In the genomic region with DNA sequence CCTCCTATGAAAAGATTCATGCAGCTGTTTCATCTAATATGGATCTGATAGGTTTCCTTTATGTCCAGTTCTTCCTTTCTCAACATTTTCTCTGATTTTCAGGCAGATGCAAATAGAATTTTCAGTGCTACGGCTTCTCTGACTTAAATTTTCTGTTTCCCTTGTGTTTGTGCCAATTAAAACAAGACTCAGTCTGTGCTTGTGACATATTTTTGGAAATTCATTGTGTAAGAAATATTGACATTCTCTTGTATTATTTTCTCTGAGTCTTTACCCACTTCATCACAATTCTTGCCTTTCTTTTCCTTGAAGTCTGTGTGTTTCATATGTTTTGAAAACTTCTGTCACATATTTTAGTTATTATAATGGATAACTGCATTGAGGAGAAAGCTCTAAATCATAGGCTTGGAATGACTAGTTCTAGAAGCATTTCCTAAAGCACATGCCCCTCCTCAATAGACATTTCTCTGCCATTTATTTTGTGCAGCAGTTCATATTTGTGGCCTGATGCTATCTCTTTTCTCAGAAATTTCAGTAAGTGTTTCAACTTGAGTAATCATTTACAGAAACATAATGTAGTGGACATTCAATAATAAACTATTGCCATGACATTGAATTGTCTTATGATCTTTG, we compare ENCODE assay signal across 1 cellular context.
TF ChIP-seq lines count a peak whose summit lies in the region.

No MANE protein-coding gene starts in this region.

TF ChIP-seq in SK-N-SH, 30 proteins besides CTCF, POLR2A, EP300 and RAD21 (continued from another document):
- TF ChIP-seq, protein P1, sequence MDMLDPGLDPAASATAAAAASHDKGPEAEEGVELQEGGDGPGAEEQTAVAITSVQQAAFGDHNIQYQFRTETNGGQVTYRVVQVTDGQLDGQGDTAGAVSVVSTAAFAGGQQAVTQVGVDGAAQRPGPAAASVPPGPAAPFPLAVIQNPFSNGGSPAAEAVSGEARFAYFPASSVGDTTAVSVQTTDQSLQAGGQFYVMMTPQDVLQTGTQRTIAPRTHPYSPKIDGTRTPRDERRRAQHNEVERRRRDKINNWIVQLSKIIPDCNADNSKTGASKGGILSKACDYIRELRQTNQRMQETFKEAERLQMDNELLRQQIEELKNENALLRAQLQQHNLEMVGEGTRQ (IDR thresholded peaks at IDR 0.05; ENCODE audit: borderline replicate concordance, low read depth, low read length): no peak
- TF ChIP-seq TCF12 (IDR thresholded peaks at IDR 0.05) (peak; percentile 99), NFIC (IDR thresholded peaks at IDR 0.05; ENCODE audit: borderline replicate concordance) (peak; percentile 93), SMC3 (IDR thresholded peaks at IDR 0.05; ENCODE audit: low read depth, low read length) (no peak), FOSL2 (IDR thresholded peaks at IDR 0.05; ENCODE audit: borderline replicate concordance, low read depth) (peak; percentile 96), RXRA (IDR thresholded peaks at IDR 0.05; ENCODE audit: borderline replicate concordance, low read depth) (peak; percentile 91), POLR2AphosphoS5 (IDR thresholded peaks at IDR 0.05; ENCODE audit: low read depth, low read length) (peak; percentile 93), FOXM1 (IDR thresholded peaks at IDR 0.05; ENCODE audit: low read depth) (peak; percentile 97), YY1 (IDR thresholded peaks at IDR 0.05; ENCODE audit: low read depth) (peak; percentile 44; the same call in 1 of the 2 replicates), SIN3A (IDR thresholded peaks at IDR 0.05; ENCODE audit: borderline replicate concordance, low read depth, low read length) (peak; percentile 81; the same call in 1 of the 2 replicates), CHD2 (IDR thresholded peaks at IDR 0.05; ENCODE audit: low read length, partially characterized antibody) (no peak), RCOR1 (IDR thresholded peaks at IDR 0.05; ENCODE audit: low read length) (no peak), ELF1 (IDR thresholded peaks at IDR 0.05) (peak; percentile 53; the same call in 1 of the 2 replicates), MEF2A (IDR thresholded peaks at IDR 0.05; ENCODE audit: borderline replicate concordance, low read depth) (peak; percentile 87), FOXJ3 (CRISPR knock-in tag; IDR thresholded peaks at IDR 0.05) (no peak), GATA2 (CRISPR knock-in tag; IDR thresholded peaks at IDR 0.05) (no peak), JUND (IDR thresholded peaks at IDR 0.05) (peak; percentile 100), GABPA (IDR thresholded peaks at IDR 0.05; ENCODE audit: low read depth) (peak; percentile 46; the same call in 1 of the 2 replicates), MXI1 (IDR thresholded peaks at IDR 0.05; ENCODE audit: low read depth, low read length) (no peak), RFX5 (IDR thresholded peaks at IDR 0.05; ENCODE audit: low read length) (no peak), NRF1 (IDR thresholded peaks at IDR 0.05; ENCODE audit: low read depth, low read length) (no peak), EZH2phosphoT487 (IDR thresholded peaks at IDR 0.05; ENCODE audit: borderline replicate concordance, low read depth) (no peak)
- TF ChIP-seq, protein P2, sequence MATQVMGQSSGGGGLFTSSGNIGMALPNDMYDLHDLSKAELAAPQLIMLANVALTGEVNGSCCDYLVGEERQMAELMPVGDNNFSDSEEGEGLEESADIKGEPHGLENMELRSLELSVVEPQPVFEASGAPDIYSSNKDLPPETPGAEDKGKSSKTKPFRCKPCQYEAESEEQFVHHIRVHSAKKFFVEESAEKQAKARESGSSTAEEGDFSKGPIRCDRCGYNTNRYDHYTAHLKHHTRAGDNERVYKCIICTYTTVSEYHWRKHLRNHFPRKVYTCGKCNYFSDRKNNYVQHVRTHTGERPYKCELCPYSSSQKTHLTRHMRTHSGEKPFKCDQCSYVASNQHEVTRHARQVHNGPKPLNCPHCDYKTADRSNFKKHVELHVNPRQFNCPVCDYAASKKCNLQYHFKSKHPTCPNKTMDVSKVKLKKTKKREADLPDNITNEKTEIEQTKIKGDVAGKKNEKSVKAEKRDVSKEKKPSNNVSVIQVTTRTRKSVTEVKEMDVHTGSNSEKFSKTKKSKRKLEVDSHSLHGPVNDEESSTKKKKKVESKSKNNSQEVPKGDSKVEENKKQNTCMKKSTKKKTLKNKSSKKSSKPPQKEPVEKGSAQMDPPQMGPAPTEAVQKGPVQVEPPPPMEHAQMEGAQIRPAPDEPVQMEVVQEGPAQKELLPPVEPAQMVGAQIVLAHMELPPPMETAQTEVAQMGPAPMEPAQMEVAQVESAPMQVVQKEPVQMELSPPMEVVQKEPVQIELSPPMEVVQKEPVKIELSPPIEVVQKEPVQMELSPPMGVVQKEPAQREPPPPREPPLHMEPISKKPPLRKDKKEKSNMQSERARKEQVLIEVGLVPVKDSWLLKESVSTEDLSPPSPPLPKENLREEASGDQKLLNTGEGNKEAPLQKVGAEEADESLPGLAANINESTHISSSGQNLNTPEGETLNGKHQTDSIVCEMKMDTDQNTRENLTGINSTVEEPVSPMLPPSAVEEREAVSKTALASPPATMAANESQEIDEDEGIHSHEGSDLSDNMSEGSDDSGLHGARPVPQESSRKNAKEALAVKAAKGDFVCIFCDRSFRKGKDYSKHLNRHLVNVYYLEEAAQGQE (IDR thresholded peaks at IDR 0.05; ENCODE audit: low read depth, low read length): peak; percentile 34; the same call in 1 of the 2 replicates
- TF ChIP-seq, protein P3, sequence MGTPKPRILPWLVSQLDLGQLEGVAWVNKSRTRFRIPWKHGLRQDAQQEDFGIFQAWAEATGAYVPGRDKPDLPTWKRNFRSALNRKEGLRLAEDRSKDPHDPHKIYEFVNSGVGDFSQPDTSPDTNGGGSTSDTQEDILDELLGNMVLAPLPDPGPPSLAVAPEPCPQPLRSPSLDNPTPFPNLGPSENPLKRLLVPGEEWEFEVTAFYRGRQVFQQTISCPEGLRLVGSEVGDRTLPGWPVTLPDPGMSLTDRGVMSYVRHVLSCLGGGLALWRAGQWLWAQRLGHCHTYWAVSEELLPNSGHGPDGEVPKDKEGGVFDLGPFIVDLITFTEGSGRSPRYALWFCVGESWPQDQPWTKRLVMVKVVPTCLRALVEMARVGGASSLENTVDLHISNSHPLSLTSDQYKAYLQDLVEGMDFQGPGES (IDR thresholded peaks at IDR 0.05; ENCODE audit: low read depth, low read length): no peak
- TF ChIP-seq, protein P4, sequence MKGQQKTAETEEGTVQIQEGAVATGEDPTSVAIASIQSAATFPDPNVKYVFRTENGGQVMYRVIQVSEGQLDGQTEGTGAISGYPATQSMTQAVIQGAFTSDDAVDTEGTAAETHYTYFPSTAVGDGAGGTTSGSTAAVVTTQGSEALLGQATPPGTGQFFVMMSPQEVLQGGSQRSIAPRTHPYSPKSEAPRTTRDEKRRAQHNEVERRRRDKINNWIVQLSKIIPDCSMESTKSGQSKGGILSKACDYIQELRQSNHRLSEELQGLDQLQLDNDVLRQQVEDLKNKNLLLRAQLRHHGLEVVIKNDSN (IDR thresholded peaks at IDR 0.05; ENCODE audit: borderline replicate concordance, low read depth): no peak
- TF ChIP-seq, protein P5, sequence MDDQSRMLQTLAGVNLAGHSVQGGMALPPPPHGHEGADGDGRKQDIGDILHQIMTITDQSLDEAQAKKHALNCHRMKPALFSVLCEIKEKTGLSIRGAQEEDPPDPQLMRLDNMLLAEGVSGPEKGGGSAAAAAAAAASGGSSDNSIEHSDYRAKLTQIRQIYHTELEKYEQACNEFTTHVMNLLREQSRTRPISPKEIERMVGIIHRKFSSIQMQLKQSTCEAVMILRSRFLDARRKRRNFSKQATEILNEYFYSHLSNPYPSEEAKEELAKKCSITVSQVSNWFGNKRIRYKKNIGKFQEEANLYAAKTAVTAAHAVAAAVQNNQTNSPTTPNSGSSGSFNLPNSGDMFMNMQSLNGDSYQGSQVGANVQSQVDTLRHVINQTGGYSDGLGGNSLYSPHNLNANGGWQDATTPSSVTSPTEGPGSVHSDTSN (IDR thresholded peaks at IDR 0.05): peak; percentile 98
